Comparison of ENCODE assay signal across 14 cellular contexts in the genomic region with DNA sequence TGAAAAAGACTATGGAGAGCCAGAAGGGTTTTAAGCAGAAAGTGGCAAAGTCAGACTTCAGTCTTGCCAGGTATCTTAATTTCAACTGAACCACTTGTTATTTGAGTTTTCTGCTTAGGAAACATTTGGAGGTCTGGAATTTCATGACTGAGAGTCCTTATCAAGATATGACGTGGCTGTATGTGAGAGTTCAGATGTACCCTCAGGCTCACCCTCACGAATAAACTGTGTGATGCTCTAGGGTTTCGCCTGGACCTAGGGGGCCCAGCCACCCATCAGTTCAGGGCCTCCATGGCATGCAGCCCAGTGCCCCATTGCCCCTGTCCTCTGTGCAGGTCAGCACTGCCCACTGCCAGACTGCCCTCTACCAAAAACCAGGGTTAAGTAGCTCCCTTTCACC.
"Had no signal": no experiment of that assay in that cellular context is flagged by ENCODE, and none has a peak within 500 bp of the region (broad histone marks: within the 10 kb centered on the region; RNA-seq: fewer than 3 reads in every experiment).

No MANE protein-coding gene starts in this region.

- H3K4me1 ChIP-seq: esophagus muscularis mucosa, foreskin keratinocyte, neural progenitor cell had no signal

- H3K4me3 ChIP-seq: esophagus muscularis mucosa, neural progenitor cell, ovary, tibial artery, vagina had no signal

- H3K27me3 Mint-ChIP-seq: activated CD4-positive, alpha-beta T cell treated with anti-CD3 and anti-CD28 coated beads for 36 hours had no signal

- H3K27me3 ChIP-seq: esophagus muscularis mucosa, neural progenitor cell, ovary, tibial artery, vagina had no signal

- DNase-seq: activated effector memory CD4-positive, alpha-beta T cell treated with anti-CD3 and anti-CD28 coated beads, Interleukin-2, amount 50 U/mL, for 16 hours; activated T-cell treated with anti-CD3 and anti-CD28 coated beads, Interleukin-2, amount 50 U/mL, for 4 hours; aorta; ovary; SW 1271; T1000; tibial artery had no signal

- H3K9me3 ChIP-seq: esophagus muscularis mucosa, ovary, tibial artery, vagina had no signal

- H3K9ac ChIP-seq: neural progenitor cell had no signal

- H3K27ac ChIP-seq: esophagus muscularis mucosa, foreskin keratinocyte, neural progenitor cell, ovary, vagina, VCaP had no signal

- H3K36me3 ChIP-seq: esophagus muscularis mucosa, ovary, tibial artery, vagina had no signal

- H3K4me3 Mint-ChIP-seq: activated CD4-positive, alpha-beta T cell treated with anti-CD3 and anti-CD28 coated beads for 36 hours; activated naive CD8-positive, alpha-beta T cell; activated T-cell treated with anti-CD3 and anti-CD28 coated beads, Interleukin-2, amount 50 U/mL, for 4 hours; neural progenitor cell had no signal

- H2AFZ ChIP-seq: neural progenitor cell had no signal

- H3K4me2 ChIP-seq: neural progenitor cell had no signal

- ATAC-seq: foreskin keratinocyte had no signal

- H3K9me3 Mint-ChIP-seq: activated T-cell treated with anti-CD3 and anti-CD28 coated beads, Interleukin-2, amount 50 U/mL, for 4 hours had no signal

- H3K27ac Mint-ChIP-seq: activated CD4-positive, alpha-beta T cell treated with anti-CD3 and anti-CD28 coated beads for 36 hours; activated naive CD8-positive, alpha-beta T cell; neural progenitor cell had no signal

- H3K36me3 Mint-ChIP-seq: activated naive CD8-positive, alpha-beta T cell had no signal
